1 cellular context compared by ENCODE assay signal in genomic region chr3:197736010-197736490, GRCh38.
A peak's percentile ranks its signal among the peaks of the same experiment; 100 is the strongest.
TF ChIP-seq lines count a peak whose summit lies in the region.

No MANE protein-coding gene starts in this region.

TF ChIP-seq in IMR-90, 13 proteins besides CTCF, POLR2A, EP300 and RAD21 (continued from another document):
- peak; percentile 25; the same call in 1 of the 2 replicates for TF ChIP-seq MXI1 (IDR thresholded peaks at IDR 0.05; ENCODE audit: borderline replicate concordance, low read depth, low read length)
TF ChIP-seq in IMR-90: peak in this region for 1.
